17 cellular contexts compared by ENCODE assay signal in the genomic region with DNA sequence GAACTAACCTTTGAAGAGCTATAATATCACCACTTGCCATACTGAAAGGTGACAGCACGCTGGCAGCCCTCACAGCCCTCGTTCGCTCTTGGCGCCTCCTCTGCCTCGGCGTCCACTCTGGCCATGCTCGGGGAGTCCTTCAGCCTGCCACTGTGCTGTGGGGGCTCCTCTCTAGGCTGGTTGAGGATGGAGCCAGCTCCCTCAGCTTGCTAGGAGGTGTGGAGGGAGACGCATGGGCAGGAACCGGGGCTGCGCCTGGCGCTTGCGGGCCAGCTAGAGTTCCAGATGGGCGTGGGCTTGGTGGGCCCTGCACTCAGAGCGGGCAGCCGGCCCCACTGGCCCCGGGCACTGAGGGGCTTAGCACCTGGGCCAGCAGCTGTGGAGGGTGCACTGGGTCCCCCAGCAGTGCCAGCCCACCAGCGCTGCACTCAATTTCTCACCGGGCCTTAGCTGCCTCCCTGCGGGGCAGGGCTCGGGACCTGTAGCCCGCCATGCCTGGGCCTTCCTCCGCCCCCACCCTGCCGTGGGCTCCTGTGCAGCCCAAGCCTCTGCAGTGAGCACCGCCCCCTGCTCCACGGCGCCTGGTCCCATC.
A peak's percentile ranks its signal among the peaks of the same experiment; 100 is the strongest.
DNase-seq lines count a peak whose midpoint lies in the region; ATAC-seq lines count a peak whose summit lies in the region.
"Had no signal": no experiment of that assay in that cellular context is flagged by ENCODE, and none has a peak within 500 bp of the region (broad histone marks: within the 10 kb centered on the region; RNA-seq: fewer than 3 reads in every experiment).

No MANE protein-coding gene starts in this region.

- no peak overlapping the region for H3K4me3 Mint-ChIP-seq in activated naive CD8-positive, alpha-beta T cell treated with anti-CD3 and anti-CD28 coated beads, Interleukin-2, amount 50 U/mL, for 24 hours
- no peak overlapping the region for H3K4me3 Mint-ChIP-seq in activated naive CD8-positive, alpha-beta T cell treated with anti-CD3 and anti-CD28 coated beads for 36 hours
- H3K4me3 Mint-ChIP-seq: B cell; CD4-positive, alpha-beta T cell; CD8-positive, alpha-beta T cell had no signal

- intact Hi-C loops in right cardiac atrium (cut with DNase I) (no loop called here), Right ventricle myocardium inferior (cut with DNase I) (no loop called here)

- no peaks in the 10 kb centered on the region for H3K27me3 ChIP-seq in right cardiac atrium (ENCODE audit: control insufficient read depth, insufficient read depth)
- H3K27me3 ChIP-seq: BLaER1 treated with 17β-estradiol and CSF1 and Interleukin-3, amounts not matched to agents 10 nM and 100 nM had no signal

- no peaks in the 10 kb centered on the region for H3K9me3 ChIP-seq in right cardiac atrium (ENCODE audit: control insufficient read depth, low read length)
- H3K9me3 ChIP-seq: A549, Caco-2 had no signal

- no peaks in the 10 kb centered on the region for H3K36me3 Mint-ChIP-seq in activated naive CD8-positive, alpha-beta T cell treated with anti-CD3 and anti-CD28 coated beads, Interleukin-2, amount 50 U/mL, for 24 hours (ENCODE audit: low read depth)
- no peaks in the 10 kb centered on the region for H3K36me3 Mint-ChIP-seq in activated naive CD8-positive, alpha-beta T cell treated with anti-CD3 and anti-CD28 coated beads for 36 hours
- H3K36me3 Mint-ChIP-seq: CD8-positive, alpha-beta T cell had no signal

- H3K27ac Mint-ChIP-seq in activated naive CD8-positive, alpha-beta T cell treated with anti-CD3 and anti-CD28 coated beads, Interleukin-2, amount 50 U/mL, for 24 hours: no peak overlapping the region
- no peak overlapping the region for H3K27ac Mint-ChIP-seq in activated naive CD8-positive, alpha-beta T cell treated with anti-CD3 and anti-CD28 coated beads for 36 hours
- H3K27ac Mint-ChIP-seq: B cell; CD4-positive, alpha-beta T cell; CD8-positive, alpha-beta T cell had no signal

- WGBS in right cardiac atrium: 91% methylated on average over 26 of the region's 26 CpGs

- DNase-seq in activated naive CD8-positive, alpha-beta T cell treated with anti-CD3 and anti-CD28 coated beads, Interleukin-2, amount 50 U/mL, for 24 hours: no peak
- DNase-seq in activated naive CD8-positive, alpha-beta T cell treated with anti-CD3 and anti-CD28 coated beads for 36 hours: no peak
- DNase-seq in right cardiac atrium: peak in 2 of 3 donors; percentile 31 to 32
- no peak for DNase-seq in Right ventricle myocardium inferior (ENCODE audit: missing footprints)
- no peak for DNase-seq in stimulated activated CD4-positive, alpha-beta T cell treated with anti-CD3 and anti-CD28 coated beads, Interleukin-2, amount 100 ng/mL, for 48 hours
- DNase-seq: AML-193; Caco-2; Calu3; CD4-positive, alpha-beta T cell; CD8-positive, alpha-beta T cell; DMS79 treated with DMSO at 0.1 percent for 48 hours; GF-D8 had no signal

- peak; percentile 24 for ATAC-seq in activated naive CD8-positive, alpha-beta T cell treated with anti-CD3 and anti-CD28 coated beads, Interleukin-2, amount 50 U/mL, for 24 hours
- ATAC-seq in right cardiac atrium: no peak
- no peak for ATAC-seq in Right ventricle myocardium inferior
- ATAC-seq: A549; CD8-positive, alpha-beta T cell had no signal

- no peaks in the 10 kb centered on the region for H3K4me1 ChIP-seq in right cardiac atrium (ENCODE audit: control insufficient read depth, insufficient read depth, low read length)
- H3K4me1 ChIP-seq: A549; BLaER1 treated with 17β-estradiol and CSF1 and Interleukin-3, amounts not matched to agents 10 nM and 100 nM; Caco-2 had no signal

- H3K9me3 Mint-ChIP-seq in activated naive CD8-positive, alpha-beta T cell treated with anti-CD3 and anti-CD28 coated beads, Interleukin-2, amount 50 U/mL, for 24 hours: no peaks in the 10 kb centered on the region
- H3K9me3 Mint-ChIP-seq in activated naive CD8-positive, alpha-beta T cell treated with anti-CD3 and anti-CD28 coated beads for 36 hours: no peaks in the 10 kb centered on the region
- H3K9me3 Mint-ChIP-seq: CD4-positive, alpha-beta T cell; CD8-positive, alpha-beta T cell had no signal

- no peak overlapping the region for H3K4me3 ChIP-seq in right cardiac atrium (ENCODE audit: low read length)
- H3K4me3 ChIP-seq: A549; BLaER1 treated with 17β-estradiol and CSF1 and Interleukin-3, amounts not matched to agents 10 nM and 100 nM had no signal

- no peak overlapping the region for H3K27ac ChIP-seq in right cardiac atrium (ENCODE audit: low read length)
- H3K27ac ChIP-seq: 22Rv1; A549; BLaER1 treated with 17β-estradiol and CSF1 and Interleukin-3, amounts not matched to agents 10 nM and 100 nM; C4-2B had no signal

- no peaks in the 10 kb centered on the region for H3K4me1 Mint-ChIP-seq in activated naive CD8-positive, alpha-beta T cell treated with anti-CD3 and anti-CD28 coated beads, Interleukin-2, amount 50 U/mL, for 24 hours
- no peaks in the 10 kb centered on the region for H3K4me1 Mint-ChIP-seq in activated naive CD8-positive, alpha-beta T cell treated with anti-CD3 and anti-CD28 coated beads for 36 hours
- H3K4me1 Mint-ChIP-seq: B cell had no signal

- H3K27me3 Mint-ChIP-seq in activated naive CD8-positive, alpha-beta T cell treated with anti-CD3 and anti-CD28 coated beads, Interleukin-2, amount 50 U/mL, for 24 hours: no peaks in the 10 kb centered on the region
- no peaks in the 10 kb centered on the region for H3K27me3 Mint-ChIP-seq in activated naive CD8-positive, alpha-beta T cell treated with anti-CD3 and anti-CD28 coated beads for 36 hours
- H3K27me3 Mint-ChIP-seq: B cell; CD4-positive, alpha-beta T cell had no signal

Comparison
In these comparisons a context has a peak if more than half of its experiments do, and no peak if none do; other contexts are left out.
1. DNase-seq: peak in right cardiac atrium (2 of 3); none in activated naive CD8-positive, alpha-beta T cell treated with anti-CD3 and anti-CD28 coated beads, Interleukin-2, amount 50 U/mL, for 24 hours (single experiment), activated naive CD8-positive, alpha-beta T cell treated with anti-CD3 and anti-CD28 coated beads for 36 hours (single experiment), Right ventricle myocardium inferior (single experiment) and stimulated activated CD4-positive, alpha-beta T cell treated with anti-CD3 and anti-CD28 coated beads, Interleukin-2, amount 100 ng/mL, for 48 hours (0 of 2).